8 cellular contexts compared by ENCODE assay signal in the genomic region with DNA sequence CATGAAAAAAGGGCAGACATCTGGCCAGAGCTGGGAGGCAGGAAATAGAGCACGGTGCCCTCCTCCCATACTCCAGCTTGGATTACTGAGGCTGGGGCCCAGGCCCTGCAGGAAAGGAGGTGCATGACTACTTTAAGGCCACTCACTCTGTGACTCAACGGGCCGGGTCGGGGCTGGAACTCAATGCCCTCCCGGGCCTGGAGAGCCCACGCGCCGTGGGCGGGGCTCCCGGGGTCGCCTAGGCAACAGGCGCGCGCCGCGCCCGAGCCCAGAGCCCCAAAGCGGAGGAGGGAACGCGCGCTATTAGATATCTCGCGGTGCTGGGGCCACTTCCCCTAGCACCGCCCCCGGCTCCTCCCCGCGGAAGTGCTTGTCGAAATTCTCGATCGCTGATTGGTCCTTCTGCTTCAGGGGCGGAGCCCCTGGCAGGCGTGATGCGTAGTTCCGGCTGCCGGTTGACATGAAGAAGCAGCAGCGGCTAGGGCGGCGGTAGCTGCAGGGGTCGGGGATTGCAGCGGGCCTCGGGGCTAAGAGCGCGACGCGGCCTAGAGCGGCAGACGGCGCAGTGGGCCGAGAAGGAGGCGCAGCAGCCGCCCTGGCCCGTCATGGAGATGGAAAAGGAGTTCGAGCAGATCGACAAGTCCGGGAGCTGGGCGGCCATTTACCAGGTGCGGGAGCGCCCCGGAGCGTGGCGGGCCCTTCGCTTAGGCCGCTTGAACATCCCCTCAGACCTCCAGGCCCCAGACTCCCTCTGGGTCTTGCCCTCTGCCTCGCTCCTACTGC. TPM values are rescaled to one million over a fixed set of nuclear protein-coding genes. Genes with fewer than 3 reads are reported as not detected.
DNase-seq lines count a peak whose midpoint lies in the region; ATAC-seq and TF ChIP-seq lines count a peak whose summit lies in the region.

PTPN1 (plus strand) TSS at position 461 of the 783 bp plus-strand sequence; CDS start at position 606, 145 bp downstream.

- ATAC-seq in RWPE2 (ENCODE audit: low read depth) (peak; percentile 90), natural killer cell (peak; percentile 96 to 99 (median 96))

- peak within 1 kb of the TSS; percentile 63 for H3K4me3 ChIP-seq in RWPE2 (ENCODE audit: severe bottlenecking)
- H3K4me3 ChIP-seq in fibroblast of mammary gland (ENCODE audit: control insufficient read depth, low read depth, low read length) = peak within 1 kb of the TSS; percentile 90

- intact Hi-C loops in activated T-helper 2 cell treated with anti-CD3 and anti-CD28 coated beads, Interferon-gamma antibody, Interleukin-2, Interleukin-4, amounts not matched to agents 10 μg/mL and 5 μg/mL and 100 μg/mL, durations not matched to agents 14 hours and 24 hours and 36 hours (cut with micrococcal nuclease) = loop anchor here (1.0 to 2.0 kb wide), 7 partner anchors 9 to 319 kb away; partner anchors contain the start of gene CEBPB
- intact Hi-C loops in natural killer cell (cut with micrococcal nuclease) = loop anchor here (1.0 to 5.0 kb wide), 2 partner anchors 32 to 62 kb away; no protein-coding TSS in a partner anchor

- peak; percentile 20 for TF ChIP-seq CTCF in RWPE2 (IDR thresholded peaks at IDR 0.05; ENCODE audit: poor library complexity, severe bottlenecking)
- TF ChIP-seq CTCF in fibroblast of mammary gland (conservative IDR thresholded peaks at IDR 0.05; ENCODE audit: control insufficient read depth, insufficient read depth, low read depth, low read length) = peak; percentile 2
- TF ChIP-seq CTCF in natural killer cell (IDR thresholded peaks at IDR 0.05) = no peak

- no peaks in the 10 kb centered on the region for H3K27me3 Mint-ChIP-seq in activated T-helper 2 cell treated with anti-CD3 and anti-CD28 coated beads, Interferon-gamma antibody, Interleukin-2, Interleukin-4, amounts not matched to agents 10 μg/mL and 5 μg/mL and 100 μg/mL, durations not matched to agents 14 hours and 24 hours and 36 hours (ENCODE audit: low read depth)
- H3K27me3 Mint-ChIP-seq in natural killer cell (ENCODE audit: low read depth in 2 of 2) = no peaks in the 10 kb centered on the region

- no peaks in the 10 kb centered on the region for H3K27me3 ChIP-seq in RWPE2 (ENCODE audit: insufficient read depth, poor library complexity, severe bottlenecking)

- peak within 1 kb of the TSS; percentile 93 for H3K4me3 Mint-ChIP-seq in activated T-helper 2 cell treated with anti-CD3 and anti-CD28 coated beads, Interferon-gamma antibody, Interleukin-2, Interleukin-4, amounts not matched to agents 10 μg/mL and 5 μg/mL and 100 μg/mL, durations not matched to agents 14 hours and 24 hours and 36 hours (ENCODE audit: low read depth)
- H3K4me3 Mint-ChIP-seq in natural killer cell = peak within 1 kb of the TSS; percentile 93

- H3K27ac ChIP-seq in RWPE2 (ENCODE audit: poor library complexity, severe bottlenecking) = peak within 1 kb of the TSS; percentile 88

- H3K4me1 Mint-ChIP-seq in activated T-helper 2 cell treated with anti-CD3 and anti-CD28 coated beads, Interferon-gamma antibody, Interleukin-2, Interleukin-4, amounts not matched to agents 10 μg/mL and 5 μg/mL and 100 μg/mL, durations not matched to agents 14 hours and 24 hours and 36 hours (ENCODE audit: low read depth) = peaks cover 42% of the 10 kb centered on the region
- H3K4me1 Mint-ChIP-seq in natural killer cell = peaks cover 44 to 48% of the 10 kb centered on the region in 2 donors

- H3K27ac Mint-ChIP-seq in activated T-helper 2 cell treated with anti-CD3 and anti-CD28 coated beads, Interferon-gamma antibody, Interleukin-2, Interleukin-4, amounts not matched to agents 10 μg/mL and 5 μg/mL and 100 μg/mL, durations not matched to agents 14 hours and 24 hours and 36 hours = peak within 1 kb of the TSS; percentile 86
- H3K27ac Mint-ChIP-seq in natural killer cell = peak within 1 kb of the TSS; percentile 95 to 98

- H3K36me3 ChIP-seq in RWPE2 (ENCODE audit: low read depth) = peaks cover 26% of the 10 kb centered on the region

- H3K9me3 ChIP-seq in RWPE2 (ENCODE audit: severe bottlenecking) = no peaks in the 10 kb centered on the region

- peak; percentile 99 for DNase-seq in EH (ENCODE audit: low read depth)
- DNase-seq in GOT3 (lab: John Stamatoyannopoulos, UW) = peak; percentile 99
- DNase-seq in LoVo (ENCODE audit: low spot score) = peak; percentile 99
- DNase-seq in RWPE2 (ENCODE audit: low spot score) = peak; percentile 100
- DNase-seq in activated T-helper 2 cell treated with anti-CD3 and anti-CD28 coated beads, Interferon-gamma antibody, Interleukin-2, Interleukin-4, amounts not matched to agents 10 μg/mL and 5 μg/mL and 100 μg/mL, durations not matched to agents 14 hours and 24 hours and 36 hours (ENCODE audit: low spot score) = peak; percentile 99
- DNase-seq in fibroblast of mammary gland (ENCODE audit: low read depth) = peak; percentile 98
- peak; percentile 99 for DNase-seq in natural killer cell
- DNase-seq in stimulated activated naive CD4-positive, alpha-beta T cell treated with Interleukin-2 at 50 U/mL for 16 hours (lab: John Stamatoyannopoulos, UW) = peak; percentile 97

- H3K36me3 Mint-ChIP-seq in activated T-helper 2 cell treated with anti-CD3 and anti-CD28 coated beads, Interferon-gamma antibody, Interleukin-2, Interleukin-4, amounts not matched to agents 10 μg/mL and 5 μg/mL and 100 μg/mL, durations not matched to agents 14 hours and 24 hours and 36 hours (ENCODE audit: low read depth) = peaks cover 40% of the 10 kb centered on the region
- no peaks in the 10 kb centered on the region for H3K36me3 Mint-ChIP-seq in natural killer cell

- no peaks in the 10 kb centered on the region for H3K9me3 Mint-ChIP-seq in activated T-helper 2 cell treated with anti-CD3 and anti-CD28 coated beads, Interferon-gamma antibody, Interleukin-2, Interleukin-4, amounts not matched to agents 10 μg/mL and 5 μg/mL and 100 μg/mL, durations not matched to agents 14 hours and 24 hours and 36 hours
- no peaks in the 10 kb centered on the region for H3K9me3 Mint-ChIP-seq in natural killer cell

- H3K4me1 ChIP-seq in RWPE2 (ENCODE audit: insufficient read depth, poor library complexity, severe bottlenecking) = peaks cover 34% of the 10 kb centered on the region

RNA-seq across cellular contexts. Expression of gene PTPN1, which starts in this region (rescaled TPM):
- total RNA-seq in activated T-helper 2 cell treated with anti-CD3 and anti-CD28 coated beads, Interferon-gamma antibody, Interleukin-2, Interleukin-4, amounts not matched to agents 10 μg/mL and 5 μg/mL and 100 μg/mL, durations not matched to agents 14 hours and 24 hours and 36 hours = 93.2 and 94.6 TPM in 2 replicates
- total RNA-seq in natural killer cell = 10 to 100 TPM; 52.9 to 64.5 (median 58.3) TPM

Comparison
In these comparisons a context has a peak if more than half of its experiments do, and no peak if none do; other contexts are left out.
1. Peak in every context shown above with its lines: DNase-seq, ATAC-seq, H3K4me3 ChIP-seq and H3K27ac ChIP-seq.